Comparison of ENCODE assay signal across 12 cellular contexts in genomic region chr9:134188421-134189166, GRCh38. TPM values are rescaled to one million over a fixed set of nuclear protein-coding genes. Genes with fewer than 3 reads are reported as not detected.
DNase-seq lines count a peak whose midpoint lies in the region; ATAC-seq, FAIRE-seq and TF ChIP-seq lines count a peak whose summit lies in the region.
"Had no signal": no experiment of that assay in that cellular context is flagged by ENCODE, and none has a peak within 500 bp of the region (broad histone marks: within the 10 kb centered on the region; RNA-seq: fewer than 3 reads in every experiment).

No MANE protein-coding gene starts in this region.

- intact Hi-C loops in kidney (cut with DNase I): no loop called here
- intact Hi-C loops in sciatic nerve (cut with DNase I): no loop called here

- DNase-seq in D341Med (ENCODE audit: low spot score): peak; percentile 75
- DNase-seq in NT2/D1 (ENCODE audit: low read depth, low spot score): no peak
- peak; percentile 70 for DNase-seq in kidney
- DNase-seq in sciatic nerve (ENCODE audit: low spot score): peak; percentile 71
- DNase-seq in MG63: no peak
- no peak for DNase-seq in brain microvascular endothelial cell
- no peak for DNase-seq in activated T-cell treated with anti-CD3 and anti-CD28 coated beads, Interleukin-2, amount 50 U/mL, for 1 hour
- DNase-seq: CD8-positive, alpha-beta T cell; RPMI8226 had no signal

- H3K27me3 ChIP-seq in NT2/D1 (ENCODE audit: insufficient read depth, insufficient read length) (peaks cover 21% of the 10 kb centered on the region), MG63 (no peaks in the 10 kb centered on the region), brain microvascular endothelial cell (replicated peaks) (peaks cover 13% of the 10 kb centered on the region)

- H3K4me3 ChIP-seq in NT2/D1 (ENCODE audit: insufficient read length, low read depth) (no peak overlapping the region), kidney (ENCODE audit: low read length in 2 of 2) (no peak overlapping the region), MG63 (no peak overlapping the region), brain microvascular endothelial cell (ENCODE audit: low read depth, low read length) (no peak overlapping the region)

- H3K4me1 ChIP-seq in NT2/D1 (ENCODE audit: insufficient read depth, insufficient read length) (peaks cover 10% of the 10 kb centered on the region), kidney (ENCODE audit: control insufficient read depth in 1 of 2, insufficient read depth in 1 of 2, low read depth in 1 of 2, low read length in 2 of 2) (peaks cover 6 to 9% of the 10 kb centered on the region in 2 donors)

- H3K9me3 ChIP-seq in NT2/D1 (ENCODE audit: insufficient read depth, low read length) (no peaks in the 10 kb centered on the region), kidney (ENCODE audit: control insufficient read depth in 1 of 2, low read length in 2 of 2) (no peaks in the 10 kb centered on the region), MG63 (no peaks in the 10 kb centered on the region)

- TF ChIP-seq CTCF in kidney (IDR thresholded peaks at IDR 0.05; ENCODE audit: borderline replicate concordance, extremely low read depth, insufficient read depth): no peak
- no peak for TF ChIP-seq CTCF in brain microvascular endothelial cell (IDR thresholded peaks at IDR 0.05; ENCODE audit: low read depth, low read length, missing control alignments)

- ATAC-seq in sciatic nerve: peak; percentile 35
- no peak for ATAC-seq in HG03442 (IDR thresholded peaks at IDR 0.05; ENCODE audit: unreplicated experiment)
- ATAC-seq: CD8-positive, alpha-beta T cell; stimulated activated effector memory CD8-positive, alpha-beta T cell treated with anti-CD3 and anti-CD28 coated beads, Interleukin-12 subunit alpha, Interleukin-12 subunit beta, amount 100 ng/mL, for 72 hours had no signal

- in situ Hi-C loops in brain microvascular endothelial cell (cut with HindIII; ENCODE audit: low pct_ligation_motif_present, low sequenced_read_pairs): no loop called here

- peak overlapping the region; percentile 63 for H3K9ac ChIP-seq in NT2/D1 (ENCODE audit: insufficient read length, low read depth)
- H3K9ac ChIP-seq in kidney (ENCODE audit: low read length in 2 of 2): no peak overlapping the region

- H3K36me3 ChIP-seq in NT2/D1 (ENCODE audit: insufficient read depth, insufficient read length, low read length): no peaks in the 10 kb centered on the region
- H3K36me3 ChIP-seq in kidney (ENCODE audit: control insufficient read depth in 1 of 2, insufficient read depth in 2 of 2, low read length in 2 of 2): no peaks in the 10 kb centered on the region
- H3K36me3 ChIP-seq in MG63: no peaks in the 10 kb centered on the region
- H3K36me3 ChIP-seq in brain microvascular endothelial cell (replicated peaks): no peaks in the 10 kb centered on the region

- H3K27ac ChIP-seq in kidney (ENCODE audit: low read depth in 2 of 2, low read length in 2 of 2) (no peak overlapping the region), brain microvascular endothelial cell (no peak overlapping the region)

- no peak for FAIRE-seq in kidney (lab: Jason Lieb, UNC)
- FAIRE-seq: TTC549 had no signal

RNA-seq across cellular contexts. Expression of gene RNU6ATAC, which starts 24.2 kb away (rescaled TPM):
- total RNA-seq in kidney: 232 TPM
- polyA plus RNA-seq in kidney (ENCODE audit: insufficient read depth, low read depth, low replicate concordance): not detected
- 193 TPM for total RNA-seq in sciatic nerve
- not detected in 2 replicates for total RNA-seq in MG63 (2014; rRNA removed; shearing (Covaris generic); ENCODE audit: low replicate concordance)

RNA-seq across cellular contexts. Expression of gene WDR5, which starts 52.7 kb away (rescaled TPM):
- 25.4 TPM for total RNA-seq in kidney
- polyA plus RNA-seq in kidney (ENCODE audit: insufficient read depth, low read depth, low replicate concordance): 18.8 TPM
- total RNA-seq in sciatic nerve: 24.9 TPM
- 31.6 and 31.7 TPM in 2 replicates for total RNA-seq in MG63 (2014; rRNA removed; shearing (Covaris generic); ENCODE audit: low replicate concordance)

Comparison
In these comparisons a context has a peak if more than half of its experiments do, and no peak if none do; other contexts are left out.
1. DNase-seq: peak in D341Med (single experiment), kidney (single experiment) and sciatic nerve (single experiment); none in NT2/D1 (single experiment), MG63 (single experiment), brain microvascular endothelial cell (single experiment) and activated T-cell treated with anti-CD3 and anti-CD28 coated beads, Interleukin-2, amount 50 U/mL, for 1 hour (single experiment).
2. RNA of gene RNU6ATAC, which starts 24.2 kb away (total RNA-seq): 232 TPM in kidney (single experiment) and 193 TPM in sciatic nerve (single experiment); not detected in MG63; every median in the first group is over 100 times any median in the second.